In genomic region chr5:156124713-156125112, GRCh38 we compare ENCODE assay signal across 21 cellular contexts.
"Had no signal": no experiment of that assay in that cellular context is flagged by ENCODE, and none has a peak within 500 bp of the region (broad histone marks: within the 10 kb centered on the region; RNA-seq: fewer than 3 reads in every experiment).

No MANE protein-coding gene starts in this region.

- H3K4me1 ChIP-seq: SJSA1 had no signal

- H3K27ac Mint-ChIP-seq: IgD-negative memory B cell had no signal

- H3K36me3 ChIP-seq: SJSA1 had no signal

- H3K4me3 ChIP-seq: K562, SJSA1, SK-N-MC had no signal

- H3K4me2 ChIP-seq: KMS-11 had no signal

- H3K36me3 Mint-ChIP-seq: IgD-negative memory B cell had no signal

- H3K27ac ChIP-seq: KMS-11, SJSA1, SK-N-MC had no signal

- H3K4me3 Mint-ChIP-seq: IgD-negative memory B cell had no signal

- H3K9ac ChIP-seq: KMS-11 had no signal

- H3K4me1 Mint-ChIP-seq: IgD-negative memory B cell had no signal

- DNase-seq: Kasumi-1, MM.1S, NCI-H1092 treated with DMSO at 0.1 percent for 48 hours, NCI-H1436, NCI-H187 treated with DMSO at 0.1 percent for 48 hours, NCI-H2029 treated with DMSO at 0.1 percent for 48 hours, NCI-H2107, NCI-H2227 treated with DMSO at 0.1 percent for 48 hours, NCI-H524, NCI-H526 treated with DMSO at 0.1 percent for 48 hours, NCI-H748 treated with DMSO at 0.1 percent for 48 hours, Right ventricle myocardium superior, RPMI8226, SIG-M5, SW 1271 had no signal

- H3K27me3 ChIP-seq: SJSA1 had no signal

- ATAC-seq: HepG2, K562 had no signal
